ENCODE assay signal across 1 cellular context in genomic region chr16:81790277-81790676, GRCh38.
TF ChIP-seq lines count a peak whose summit lies in the region.

No MANE protein-coding gene starts in this region.

TF ChIP-seq in GM12878, 131 proteins besides CTCF, POLR2A, EP300 and RAD21:
- TF ChIP-seq BRCA1 (IDR thresholded peaks at IDR 0.05; ENCODE audit: low read depth, low read length) (no peak), SMAD1 (IDR thresholded peaks at IDR 0.05; ENCODE audit: low read depth, partially characterized antibody) (no peak), CEBPB (IDR thresholded peaks at IDR 0.05; ENCODE audit: borderline replicate concordance in 1 of 2, low read depth in 2 of 2, low read length in 2 of 2) (no peak), ELK1 (IDR thresholded peaks at IDR 0.05; ENCODE audit: low read depth, low read length) (no peak), SMAD5 (IDR thresholded peaks at IDR 0.05; ENCODE audit: low read depth) (no peak), STAT1 (conservative IDR thresholded peaks at IDR 0.05) (no peak), ESRRA (IDR thresholded peaks at IDR 0.05; ENCODE audit: low read length) (no peak), BCL3 (IDR thresholded peaks at IDR 0.05; ENCODE audit: borderline replicate concordance, insufficient read depth, low read depth, low read length, poor library complexity, severe bottlenecking) (no peak), CEBPZ (IDR thresholded peaks at IDR 0.05; ENCODE audit: low read depth, low read length) (no peak), ZNF274 (IDR thresholded peaks at IDR 0.05; ENCODE audit: insufficient read depth, insufficient read length) (no peak)
- TF ChIP-seq, protein P1, sequence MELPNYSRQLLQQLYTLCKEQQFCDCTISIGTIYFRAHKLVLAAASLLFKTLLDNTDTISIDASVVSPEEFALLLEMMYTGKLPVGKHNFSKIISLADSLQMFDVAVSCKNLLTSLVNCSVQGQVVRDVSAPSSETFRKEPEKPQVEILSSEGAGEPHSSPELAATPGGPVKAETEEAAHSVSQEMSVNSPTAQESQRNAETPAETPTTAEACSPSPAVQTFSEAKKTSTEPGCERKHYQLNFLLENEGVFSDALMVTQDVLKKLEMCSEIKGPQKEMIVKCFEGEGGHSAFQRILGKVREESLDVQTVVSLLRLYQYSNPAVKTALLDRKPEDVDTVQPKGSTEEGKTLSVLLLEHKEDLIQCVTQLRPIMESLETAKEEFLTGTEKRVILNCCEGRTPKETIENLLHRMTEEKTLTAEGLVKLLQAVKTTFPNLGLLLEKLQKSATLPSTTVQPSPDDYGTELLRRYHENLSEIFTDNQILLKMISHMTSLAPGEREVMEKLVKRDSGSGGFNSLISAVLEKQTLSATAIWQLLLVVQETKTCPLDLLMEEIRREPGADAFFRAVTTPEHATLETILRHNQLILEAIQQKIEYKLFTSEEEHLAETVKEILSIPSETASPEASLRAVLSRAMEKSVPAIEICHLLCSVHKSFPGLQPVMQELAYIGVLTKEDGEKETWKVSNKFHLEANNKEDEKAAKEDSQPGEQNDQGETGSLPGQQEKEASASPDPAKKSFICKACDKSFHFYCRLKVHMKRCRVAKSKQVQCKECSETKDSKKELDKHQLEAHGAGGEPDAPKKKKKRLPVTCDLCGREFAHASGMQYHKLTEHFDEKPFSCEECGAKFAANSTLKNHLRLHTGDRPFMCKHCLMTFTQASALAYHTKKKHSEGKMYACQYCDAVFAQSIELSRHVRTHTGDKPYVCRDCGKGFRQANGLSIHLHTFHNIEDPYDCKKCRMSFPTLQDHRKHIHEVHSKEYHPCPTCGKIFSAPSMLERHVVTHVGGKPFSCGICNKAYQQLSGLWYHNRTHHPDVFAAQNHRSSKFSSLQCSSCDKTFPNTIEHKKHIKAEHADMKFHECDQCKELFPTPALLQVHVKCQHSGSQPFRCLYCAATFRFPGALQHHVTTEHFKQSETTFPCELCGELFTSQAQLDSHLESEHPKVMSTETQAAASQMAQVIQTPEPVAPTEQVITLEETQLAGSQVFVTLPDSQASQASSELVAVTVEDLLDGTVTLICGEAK (IDR thresholded peaks at IDR 0.05; ENCODE audit: borderline replicate concordance) = no peak
TF ChIP-seq in GM12878: peak in this region for 0.
